13 cellular contexts compared by ENCODE assay signal in genomic region chr20:2602746-2603145, GRCh38.
"Had no signal": no experiment of that assay in that cellular context is flagged by ENCODE, and none has a peak within 500 bp of the region (broad histone marks: within the 10 kb centered on the region; RNA-seq: fewer than 3 reads in every experiment).

No MANE protein-coding gene starts in this region.

- H3K4me1 ChIP-seq: gastroesophageal sphincter, thyroid gland had no signal

- DNase-seq: activated CD4-positive, alpha-beta T cell treated with anti-CD3 and anti-CD28 coated beads, Interleukin-2, amount 10 ng/mL, durations not matched to agents 7 days and 5 days; activated CD4-positive, CD25-positive, alpha-beta regulatory T cell; activated CD8-positive, alpha-beta memory T cell treated with anti-CD3 and anti-CD28 coated beads for 24 hours; activated naive CD4-positive, alpha-beta T cell treated with anti-CD3 and anti-CD28 coated beads for 36 hours; caudate nucleus; effector memory CD8-positive, alpha-beta T cell; left ventricle myocardium superior; mesenchymal stem cell; ovary; thyroid gland had no signal

- H3K4me3 ChIP-seq: gastroesophageal sphincter, ovary, thyroid gland had no signal

- H3K36me3 ChIP-seq: gastroesophageal sphincter, ovary, thyroid gland had no signal

- H3K9me3 ChIP-seq: ovary, thyroid gland had no signal

- H3K27ac ChIP-seq: epithelial cell of prostate, gastroesophageal sphincter, ovary, thyroid gland had no signal

- ATAC-seq: activated T-helper 17 cell treated with anti-CD3 and anti-CD28 coated beads, Interleukin-2, amount 50 U/mL, for 72 hours; effector memory CD8-positive, alpha-beta T cell; gastroesophageal sphincter; left ventricle myocardium superior had no signal

- H3K27me3 ChIP-seq: gastroesophageal sphincter, ovary, thyroid gland had no signal
